ENCODE assay signal across 10 cellular contexts in genomic region chr6:72580950-72581349, GRCh38. TPM values are rescaled to one million over a fixed set of nuclear protein-coding genes. Genes with fewer than 3 reads are reported as not detected.
DNase-seq lines count a peak whose midpoint lies in the region; ATAC-seq, FAIRE-seq and TF ChIP-seq lines count a peak whose summit lies in the region.
"Not testable (repeated sequence)": the region's sequence is repeated elsewhere in the genome, so short reads cannot be mapped to it uniquely, and the experiment has no call there.
"Had no signal": no experiment of that assay in that cellular context is flagged by ENCODE, and none has a peak within 500 bp of the region (broad histone marks: within the 10 kb centered on the region; RNA-seq: fewer than 3 reads in every experiment).

No MANE protein-coding gene starts in this region.

- H4K20me1 ChIP-seq in GM23248 (ENCODE audit: insufficient read depth); Karpas-422 (ENCODE audit: insufficient read depth, low read depth, low read length); OCI-LY3 (ENCODE audit: insufficient read depth, low read length); K562 (replicated peaks; ENCODE audit: control insufficient read depth, insufficient read depth, low read length): not testable (repeated sequence)

- TF ChIP-seq RAD21 in K562 (CRISPR knock-in tag; conservative IDR thresholded peaks at IDR 0.05 in 1 of 2, IDR thresholded peaks at IDR 0.05 in 1 of 2): not testable (repeated sequence)

- not testable (repeated sequence) for H3K9me3 Mint-ChIP-seq in HFFc6; progenitor cell of endocrine pancreas (ENCODE audit: low read depth)

- not testable (repeated sequence) for TF ChIP-seq POLR2A in K562 (conservative IDR thresholded peaks at IDR 0.05)

- H3K4me3 Mint-ChIP-seq in HFFc6; progenitor cell of endocrine pancreas (ENCODE audit: low read depth): not testable (repeated sequence)

- H3K27ac ChIP-seq in GM23248; HEK293 (ENCODE audit: extremely low read depth, low read depth, low read length); Karpas-422 (ENCODE audit: low read length); OCI-LY3 (ENCODE audit: low read length); K562 (ENCODE audit: extremely low read depth, low read depth, low read length): not testable (repeated sequence)
- H3K27ac ChIP-seq in SK-N-MC: peak overlapping the region; percentile 89

- not testable (repeated sequence) for H3K36me3 Mint-ChIP-seq in HFFc6 (ENCODE audit: low read depth); progenitor cell of endocrine pancreas (ENCODE audit: insufficient read depth)

- peaks cover 20% of the 10 kb centered on the region for H3K4me1 ChIP-seq in GM23248 (ENCODE audit: insufficient read depth)
- not testable (repeated sequence) for H3K4me1 ChIP-seq in HEK293 (ENCODE audit: control insufficient read depth, insufficient read depth, low read length); Karpas-422 (ENCODE audit: low read length); OCI-LY3 (ENCODE audit: low read length); K562 (replicated peaks in 1 of 2; ENCODE audit: control insufficient read depth in 2 of 2, insufficient read depth in 2 of 2, low read length in 2 of 2)

- TF ChIP-seq EP300 in K562 (IDR thresholded peaks at IDR 0.05; ENCODE audit: low read length): not testable (repeated sequence)

- H3K9me3 ChIP-seq in GM23248 (ENCODE audit: low read depth); HEK293 (ENCODE audit: control insufficient read depth, insufficient read depth, low read depth, low read length); Karpas-422 (ENCODE audit: low read length); OCI-LY3 (ENCODE audit: insufficient read depth, low read length); SK-N-MC (ENCODE audit: low read depth, low read length); K562 (replicated peaks; ENCODE audit: control insufficient read depth, insufficient read depth, low read depth, low read length): not testable (repeated sequence)

- ATAC-seq in K562: not testable (repeated sequence)

- not testable (repeated sequence) for H3K27me3 ChIP-seq in GM23248 (replicated peaks; ENCODE audit: insufficient read depth); Karpas-422 (ENCODE audit: low read length); OCI-LY3 (ENCODE audit: low read depth, low read length); K562 (ENCODE audit: control insufficient read depth in 2 of 2, insufficient read depth in 2 of 2, low read length in 2 of 2)

- TF ChIP-seq CTCF in HEK293 (tag by site-specific recombination; IDR thresholded peaks at IDR 0.05); HFFc6 (IDR thresholded peaks at IDR 0.05); OCI-LY3 (IDR thresholded peaks at IDR 0.05; ENCODE audit: low read depth, low read length); K562 (IDR thresholded peaks at IDR 0.05 in 2 of 3, conservative IDR thresholded peaks at IDR 0.05 in 1 of 3; ENCODE audit: insufficient read depth in 2 of 3, low read depth in 1 of 3, low read length in 3 of 3); progenitor cell of endocrine pancreas (IDR thresholded peaks at IDR 0.05; ENCODE audit: unreplicated experiment): not testable (repeated sequence)

- FAIRE-seq in K562 (lab: Jason Lieb, UNC): not testable (repeated sequence)

- H3K36me3 ChIP-seq in GM23248 (ENCODE audit: low read depth); HEK293 (ENCODE audit: control insufficient read depth in 2 of 2, insufficient read depth in 1 of 2, low read length in 2 of 2); Karpas-422 (ENCODE audit: insufficient read depth, low read length); OCI-LY3 (replicated peaks; ENCODE audit: low read depth, low read length); SK-N-MC (ENCODE audit: insufficient read depth, low read length); K562 (ENCODE audit: control insufficient read depth, insufficient read depth, low read length): not testable (repeated sequence)

- not testable (repeated sequence) for H3K9me2 ChIP-seq in GM23248 (ENCODE audit: insufficient read depth); Karpas-422 (replicated peaks; ENCODE audit: insufficient read depth, low read length)

- H2AFZ ChIP-seq in GM23248: 0 out of 2 replicates have a peak overlapping the region, but pooled peaks have one; percentile 9
- H2AFZ ChIP-seq in Karpas-422 (ENCODE audit: low read length); OCI-LY3 (ENCODE audit: low read depth, low read length): not testable (repeated sequence)
- H2AFZ ChIP-seq in K562 (ENCODE audit: low read depth, low read length): peak overlapping the region; percentile 76; the same call in 1 of the 2 replicates

- in situ Hi-C loops in GM23248 (cut with MboI) (loop anchor here (10.0 to 25.0 kb wide), 2 partner anchors 166 to 319 kb away; no protein-coding TSS in a partner anchor), K562 (cut with MboI) (loop anchor here (5.0 kb wide), 1 partner anchor 169 kb away; no protein-coding TSS in a partner anchor)

- not testable (repeated sequence) for H3K27me3 Mint-ChIP-seq in HFFc6 (ENCODE audit: insufficient read depth); progenitor cell of endocrine pancreas

- not testable (repeated sequence) for H3F3A ChIP-seq in GM23248 (ENCODE audit: insufficient read depth)

- peaks cover 40% of the 10 kb centered on the region for H3K4me1 Mint-ChIP-seq in HFFc6 (ENCODE audit: low read depth)
- H3K4me1 Mint-ChIP-seq in progenitor cell of endocrine pancreas (ENCODE audit: low read depth): not testable (repeated sequence)

- H3K79me2 ChIP-seq in GM23248 (ENCODE audit: insufficient read depth); Karpas-422 (ENCODE audit: low read length); OCI-LY3 (ENCODE audit: low read length); K562 (ENCODE audit: control insufficient read depth, insufficient read depth, low read length): not testable (repeated sequence)

- DNase-seq in GM23248; HFFc6; SK-N-MC (ENCODE audit: low read depth, low spot score); K562 (ENCODE audit: extremely low read depth in 1 of 4, low spot score in 3 of 4); progenitor cell of endocrine pancreas (ENCODE audit: low spot score, unreplicated experiment): not testable (repeated sequence)
- DNase-seq in Karpas-422: peak; percentile 20

- peak overlapping the region; percentile 49; the same call in 1 of the 2 replicates for H3K27ac Mint-ChIP-seq in HFFc6
- H3K27ac Mint-ChIP-seq in progenitor cell of endocrine pancreas: peak overlapping the region; percentile 62

- CTCF ChIA-PET in HEK293 (lab: Yijun Ruan, JAX) (interaction anchor here (0.5 to 5.2 kb wide), 36 partner anchors 9 to 789 kb away, joined by 3 to 92 read pairs (median 3); no protein-coding TSS in a partner anchor), K562 (lab: Yijun Ruan, JAX; ENCODE audit: low intra/inter-chr PET ratio) (interaction anchor here (0.6 to 5.4 kb wide), 8 partner anchors 20 to 172 kb away, joined by 3 to 146 read pairs (median 4); partner anchors contain the start of gene KCNQ5)

- H3K9me1 ChIP-seq in K562 (ENCODE audit: control insufficient read depth, insufficient read depth, low read length): not testable (repeated sequence)

- intact Hi-C loops in K562 (cut with micrococcal nuclease): loop anchor here (5.0 kb wide), 1 partner anchor 59 kb away; no protein-coding TSS in a partner anchor

- POLR2A ChIA-PET in HEK293 (lab: Yijun Ruan, JAX): not testable (repeated sequence)
- POLR2A ChIA-PET in K562 (lab: Yijun Ruan, JAX): interaction anchor here (1.0 to 1.4 kb wide), 4 partner anchors 8 to 169 kb away, joined by 3 to 8 read pairs (median 6); no protein-coding TSS in a partner anchor

- BruUV-seq in K562 (replicated peaks; lab: Mats Ljungman, UMichigan): not testable (repeated sequence)

- H3K4me3 ChIP-seq in GM23248; HEK293 (ENCODE audit: low read depth, low read length); Karpas-422 (ENCODE audit: low read length); OCI-LY3 (ENCODE audit: low read length); K562: not testable (repeated sequence)
- H3K4me3 ChIP-seq in SK-N-MC: peak overlapping the region; percentile 64; the same call in 1 of the 2 replicates

- not testable (repeated sequence) for H3K9ac ChIP-seq in GM23248; Karpas-422 (ENCODE audit: low read length); OCI-LY3 (ENCODE audit: low read length); SK-N-MC (ENCODE audit: insufficient read length); K562 (ENCODE audit: insufficient read depth in 1 of 2, low read depth in 2 of 2, low read length in 2 of 2)

- 33 to 49% methylated on average over 2 of the region's 2 CpGs for WGBS in GM23248 (ENCODE audit: low coverage in 1 of 2, low lambda C conversion rate in 2 of 2, missing lambda C conversion rate in 2 of 2), 2 experiments
- 100% methylated on average over 1 of the region's 2 CpGs for WGBS in K562 (ENCODE audit: insufficient coverage, low coverage, missing lambda C conversion rate)

- not testable (repeated sequence) for H3K4me2 ChIP-seq in GM23248 (ENCODE audit: unreplicated experiment); Karpas-422 (ENCODE audit: low read depth, low read length, poor library complexity, severe bottlenecking); K562 (ENCODE audit: insufficient read depth, low read length)
- H3K4me2 ChIP-seq in OCI-LY3 (ENCODE audit: low read length): peak overlapping the region; percentile 62; the same call in 1 of the 2 replicates

RNA-seq across cellular contexts. Expression of gene KCNQ5, which starts 40.9 kb away (rescaled TPM):
- total RNA-seq in GM23248 (2014; rRNA removed; shearing (Covaris generic)): 10.8 and 15.8 TPM in 2 replicates
- polyA plus RNA-seq in GM23248 (2016; fragmentation: Nextera tagmentation; extraction: Ambion mirVana): 4.9 and 5.7 TPM in 2 replicates
- 10 to 100 TPM; 16.3 to 35.5 (median 20.2) TPM for total RNA-seq in HFFc6 (2021; fragmentation: NEBNext Ultra II Directional; extraction: Animal tissue kit (Norgen Biotek cat#: 25700))
- total RNA-seq in Karpas-422 (2014; rRNA removed; shearing (Covaris generic); ENCODE audit: low replicate concordance): 29.1 and 50.5 TPM in 2 replicates
- total RNA-seq in K562 (2011; cell fraction: chromatin; rRNA removed; ENCODE audit: low replicate concordance): 6.0 and 20.4 TPM in 2 replicates
- 4.3 and 5.5 TPM in 2 replicates for total RNA-seq in K562 (2011; cell fraction: nucleolus; rRNA removed)
- 11.5 and 12.2 TPM in 2 replicates for total RNA-seq in K562 (2011; cell fraction: nucleoplasm; rRNA removed)
- total RNA-seq in K562 (2014; rRNA removed): 2.4 and 2.6 TPM in 2 replicates
- 3.8 and 4.4 TPM in 2 replicates for total RNA-seq in K562 (2014; rRNA removed; fragmentation: Illumina TruSeq; extraction: Trizol)
- total RNA-seq in K562 (2015; rRNA removed; fragmentation: Illumina TruSeq; extraction: Trizol): 5.9 and 6.5 TPM in 2 replicates
- 5.0 and 5.7 TPM in 2 replicates for total RNA-seq in K562 (2021)
- 2.0 and 3.5 TPM in 2 replicates for polyA plus RNA-seq in K562 (2011; rRNA removed)
- polyA plus RNA-seq in K562 (2011; cell fraction: cytosol; rRNA removed): 0.81 and 2.0 TPM in 2 replicates
- 2.2 and 3.4 TPM in 2 replicates for polyA plus RNA-seq in K562 (2011; cell fraction: nucleus; rRNA removed)
- 1.7 and 4.0 TPM in 2 replicates for polyA plus RNA-seq in K562 (2012)
- polyA plus RNA-seq in K562 (2014; fragmentation: Illumina TruSeq; extraction: Trizol): 2.5 and 3.1 TPM in 2 replicates
- polyA plus RNA-seq in K562 (2014; fragmentation: Nextera tagmentation; extraction: Ambion mirVana): 1 to 10 TPM in 1 of 2 experiments, under 1 TPM in 1; 0.31 to 1.1 TPM
- 2.0 and 2.5 TPM in 2 replicates for polyA plus RNA-seq in K562 (2014; rRNA removed)
- 5.4 and 9.4 TPM in 2 replicates for polyA minus RNA-seq in K562 (2011; rRNA and poly(A)+ RNA removed)
- polyA minus RNA-seq in K562 (2011; cell fraction: cytosol; rRNA and poly(A)+ RNA removed): 2.8 and 4.7 TPM in 2 replicates
- 10.6 and 24.9 TPM in 2 replicates for polyA minus RNA-seq in K562 (2011; cell fraction: nucleus; rRNA and poly(A)+ RNA removed)
- 0.53 and 1.0 TPM in 2 replicates for total RNA-seq in progenitor cell of endocrine pancreas
- total RNA-seq: Calu3 had no signal
- polyA plus RNA-seq: CD14-positive monocyte had no signal
